Comparison of ENCODE assay signal across 20 cellular contexts in the genomic region with DNA sequence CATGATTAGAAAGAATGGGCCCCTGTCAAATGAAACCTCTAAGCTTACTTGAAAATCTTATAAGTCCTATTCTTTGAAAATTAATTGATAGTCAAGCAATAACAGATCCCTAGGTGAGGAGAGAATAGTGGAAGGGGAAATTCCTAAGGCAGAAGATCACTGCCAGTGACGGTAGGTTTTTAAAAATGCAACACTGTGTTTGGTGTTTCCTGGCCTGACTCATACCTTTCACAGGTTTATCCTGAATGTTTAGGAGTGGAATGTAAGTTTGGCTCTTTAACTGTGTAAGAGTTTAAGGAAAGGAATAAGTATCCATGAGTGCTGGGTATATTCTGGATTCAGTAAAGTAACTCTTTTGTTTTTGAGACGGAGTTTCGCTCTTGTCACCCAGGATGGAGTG. TPM values are rescaled to one million over a fixed set of nuclear protein-coding genes. Genes with fewer than 3 reads are reported as not detected.
DNase-seq lines count a peak whose midpoint lies in the region; ATAC-seq, FAIRE-seq and TF ChIP-seq lines count a peak whose summit lies in the region.
"Had no signal": no experiment of that assay in that cellular context is flagged by ENCODE, and none has a peak within 500 bp of the region (broad histone marks: within the 10 kb centered on the region; RNA-seq: fewer than 3 reads in every experiment).

No MANE protein-coding gene starts in this region.

- no peak for DNase-seq in activated CD4-positive, alpha-beta T cell treated with anti-CD3 and anti-CD28 coated beads, Interleukin-2, amount 10 ng/mL, durations not matched to agents 7 days and 5 days
- no peak for DNase-seq in activated CD4-positive, alpha-beta T cell treated with anti-CD3 and anti-CD28 coated beads for 48 hours
- DNase-seq in astrocyte (ENCODE audit: low read depth) = peak; percentile 64
- DNase-seq in keratinocyte (ENCODE audit: low read depth, low spot score) = no peak
- no peak for DNase-seq in type B pancreatic cell (ENCODE audit: extremely low spot score, unreplicated experiment)
- no peak for DNase-seq in SIG-M5 treated with dmso at 0.1 percent for 504 hours (lab: John Stamatoyannopoulos, UW; ENCODE audit: unreplicated experiment)
- no peak for DNase-seq in NCI-H2196 treated with DMSO at 0.1 percent for 48 hours (lab: John Stamatoyannopoulos, UW; ENCODE audit: unreplicated experiment)
- DNase-seq: 8988T; activated CD4-positive, alpha-beta T cell treated with anti-CD3 and anti-CD28 coated beads, Interleukin-2, amount 50 U/mL, for 4 hours; activated gamma-delta T cell; COR-L47; left ventricle myocardium inferior; NCI-H1436; NCI-H510A; occipital lobe; Peyer's patch; T-helper 9 cell had no signal

- TF ChIP-seq CTCF in astrocyte (IDR thresholded peaks at IDR 0.05; ENCODE audit: insufficient read depth, low read depth, low read length) (no peak), keratinocyte (optimal IDR thresholded peaks at IDR 0.05 in 1 of 3, IDR thresholded peaks at IDR 0.05 in 1 of 3, conservative IDR thresholded peaks at IDR 0.05 in 1 of 3; ENCODE audit: extremely low read depth in 1 of 3, insufficient read depth in 2 of 3, low read length in 3 of 3) (no peak), type B pancreatic cell (conservative IDR thresholded peaks at IDR 0.05) (no peak)

- H3K27ac ChIP-seq in astrocyte (ENCODE audit: low read depth, low read length) = peak overlapping the region; percentile 51
- H3K27ac ChIP-seq in keratinocyte (ENCODE audit: control insufficient read depth, insufficient read depth, low read length) = peak overlapping the region; percentile 42
- H3K27ac ChIP-seq: cardiac muscle cell, left ventricle myocardium inferior, Peyer's patch had no signal

- H3K79me2 ChIP-seq in astrocyte (ENCODE audit: insufficient read depth, low read length) = peaks cover 98% of the 10 kb centered on the region
- peaks cover 97% of the 10 kb centered on the region for H3K79me2 ChIP-seq in keratinocyte (ENCODE audit: control insufficient read depth, insufficient read depth, low read length)

- dilution Hi-C loops in keratinocyte (cut with MboI; ENCODE audit: extremely low pct_ligation_motif_present, low sequenced_read_pairs) = loop anchor here (25.0 kb wide), 1 partner anchor 178 kb away; no protein-coding TSS in a partner anchor

- H3K4me3 Mint-ChIP-seq in activated CD4-positive, alpha-beta T cell treated with anti-CD3 and anti-CD28 coated beads, Interleukin-2, amount 10 ng/mL, durations not matched to agents 7 days and 5 days = no peak overlapping the region
- H3K4me3 Mint-ChIP-seq in astrocyte (ENCODE audit: unreplicated experiment) = peak overlapping the region; percentile 55
- H3K4me3 Mint-ChIP-seq in type B pancreatic cell = no peak overlapping the region

- H3K36me3 Mint-ChIP-seq in activated CD4-positive, alpha-beta T cell treated with anti-CD3 and anti-CD28 coated beads, Interleukin-2, amount 10 ng/mL, durations not matched to agents 7 days and 5 days (ENCODE audit: low read depth) = peaks cover 82% of the 10 kb centered on the region
- peaks cover 18% of the 10 kb centered on the region for H3K36me3 Mint-ChIP-seq in astrocyte (ENCODE audit: low read depth, unreplicated experiment)
- peaks cover 52% of the 10 kb centered on the region for H3K36me3 Mint-ChIP-seq in type B pancreatic cell

- peaks cover 26% of the 10 kb centered on the region for H3K36me3 ChIP-seq in astrocyte (ENCODE audit: insufficient read depth, low read length)
- peaks cover 21 to 34% of the 10 kb centered on the region in 2 experiments for H3K36me3 ChIP-seq in keratinocyte (ENCODE audit: control insufficient read depth in 2 of 2, extremely low read depth in 1 of 2, insufficient read depth in 2 of 2, low read length in 2 of 2)

- H3K9me1 ChIP-seq in keratinocyte (ENCODE audit: control insufficient read depth, extremely low read depth, insufficient read depth, low read length) = peaks cover 2% of the 10 kb centered on the region

- H3K27me3 Mint-ChIP-seq in activated CD4-positive, alpha-beta T cell treated with anti-CD3 and anti-CD28 coated beads, Interleukin-2, amount 10 ng/mL, durations not matched to agents 7 days and 5 days = no peaks in the 10 kb centered on the region
- H3K27me3 Mint-ChIP-seq in astrocyte (ENCODE audit: low read depth, unreplicated experiment) = no peaks in the 10 kb centered on the region
- H3K27me3 Mint-ChIP-seq in type B pancreatic cell = no peaks in the 10 kb centered on the region

- no peaks in the 10 kb centered on the region for H3K9me3 Mint-ChIP-seq in activated CD4-positive, alpha-beta T cell treated with anti-CD3 and anti-CD28 coated beads, Interleukin-2, amount 10 ng/mL, durations not matched to agents 7 days and 5 days
- H3K9me3 Mint-ChIP-seq in astrocyte (ENCODE audit: unreplicated experiment) = no peaks in the 10 kb centered on the region
- H3K9me3 Mint-ChIP-seq in type B pancreatic cell = no peaks in the 10 kb centered on the region

- H3K4me2 ChIP-seq in astrocyte (ENCODE audit: low read length) (peak overlapping the region; percentile 34), keratinocyte (ENCODE audit: control insufficient read depth, extremely low read depth, insufficient read depth, low read depth, low read length) (peak overlapping the region; percentile 30)

- ATAC-seq in HG02759 (IDR thresholded peaks at IDR 0.05; ENCODE audit: unreplicated experiment) = no peak

- no peaks in the 10 kb centered on the region for H3K9me3 ChIP-seq in astrocyte (ENCODE audit: insufficient read depth, low read depth, low read length)
- no peaks in the 10 kb centered on the region for H3K9me3 ChIP-seq in keratinocyte (ENCODE audit: control insufficient read depth, low read depth, low read length)
- H3K9me3 ChIP-seq: left ventricle myocardium inferior, Peyer's patch had no signal

- H3K27ac Mint-ChIP-seq in activated CD4-positive, alpha-beta T cell treated with anti-CD3 and anti-CD28 coated beads, Interleukin-2, amount 10 ng/mL, durations not matched to agents 7 days and 5 days = peak overlapping the region; percentile 27
- H3K27ac Mint-ChIP-seq in astrocyte (ENCODE audit: unreplicated experiment) (peak overlapping the region; percentile 90), type B pancreatic cell (peak overlapping the region; percentile 58)

- H3K4me1 Mint-ChIP-seq in activated CD4-positive, alpha-beta T cell treated with anti-CD3 and anti-CD28 coated beads, Interleukin-2, amount 10 ng/mL, durations not matched to agents 7 days and 5 days = peaks cover 59% of the 10 kb centered on the region
- H3K4me1 Mint-ChIP-seq in astrocyte (ENCODE audit: low read depth, unreplicated experiment) (peaks cover 74% of the 10 kb centered on the region), type B pancreatic cell (ENCODE audit: unreplicated experiment) (peaks cover 39% of the 10 kb centered on the region)

- CTCF ChIA-PET in activated CD4-positive, alpha-beta T cell treated with anti-CD3 and anti-CD28 coated beads, Interleukin-2, amount 10 ng/mL, durations not matched to agents 7 days and 5 days (lab: Charles Lee) = interaction anchor here (1.4 kb wide), 1 partner anchor 13 kb away, joined by 4 read pairs; no protein-coding TSS in a partner anchor

- H3K4me3 ChIP-seq in astrocyte (ENCODE audit: insufficient read depth, low read depth, low read length) (no peak overlapping the region), keratinocyte (ENCODE audit: control insufficient read depth in 2 of 3, extremely low read depth in 1 of 3, insufficient read depth in 2 of 3, low read depth in 1 of 3, low read length in 3 of 3) (no peak overlapping the region)
- H3K4me3 ChIP-seq: cardiac muscle cell, left ventricle myocardium inferior, Peyer's patch, skin epidermis had no signal

- FAIRE-seq in astrocyte (lab: Jason Lieb, UNC) = no peak
- peak; percentile 73 for FAIRE-seq in keratinocyte (lab: Jason Lieb, UNC)

- H4K20me1 ChIP-seq in astrocyte (ENCODE audit: insufficient read depth, low read length) = peaks cover 99% of the 10 kb centered on the region
- peaks cover 36% of the 10 kb centered on the region for H4K20me1 ChIP-seq in keratinocyte (ENCODE audit: control insufficient read depth, extremely low read depth, insufficient read depth, low read length)

- H3K4me1 ChIP-seq in astrocyte (ENCODE audit: insufficient read depth, low read length) (peaks cover 67% of the 10 kb centered on the region), keratinocyte (ENCODE audit: control insufficient read depth, extremely low read depth, insufficient read depth, low read length) (peaks cover 47% of the 10 kb centered on the region)

- H2AFZ ChIP-seq in astrocyte (ENCODE audit: low read depth, low read length) (no peak overlapping the region), keratinocyte (ENCODE audit: control insufficient read depth, low read length) (no peak overlapping the region)

- POLR2A ChIA-PET in activated CD4-positive, alpha-beta T cell treated with anti-CD3 and anti-CD28 coated beads, Interleukin-2, amount 10 ng/mL, durations not matched to agents 7 days and 5 days (lab: Charles Lee) = no interaction called here

- peak overlapping the region; percentile 29 for H3K9ac ChIP-seq in astrocyte (ENCODE audit: low read length)
- no peak overlapping the region for H3K9ac ChIP-seq in keratinocyte (ENCODE audit: control insufficient read depth, extremely low read depth, insufficient read depth, low read length)

- H3K27me3 ChIP-seq in astrocyte (ENCODE audit: insufficient read depth, low read length) (no peaks in the 10 kb centered on the region), keratinocyte (ENCODE audit: control insufficient read depth, extremely low read depth, insufficient read depth, low read length) (no peaks in the 10 kb centered on the region)
- H3K27me3 ChIP-seq: cardiac muscle cell, Peyer's patch had no signal

RNA-seq across cellular contexts. Expression of a gene that starts 23.8 kb away (rescaled TPM):
- total RNA-seq in activated CD4-positive, alpha-beta T cell treated with anti-CD3 and anti-CD28 coated beads, Interleukin-2, amount 10 ng/mL, durations not matched to agents 7 days and 5 days = 10 to 100 TPM; 55.0 to 55.6 TPM
- total RNA-seq in astrocyte (97.7 and 99.5 TPM in 2 replicates), type B pancreatic cell (ENCODE audit: low replicate concordance) (58.4 and 66.2 TPM in 2 replicates)
- polyA plus RNA-seq in keratinocyte = 34.0 to 46.5 TPM (median 36.7 TPM) in 3 replicates
- 35.9 TPM for polyA plus RNA-seq in keratinocyte (2011; ENCODE audit: low read depth)
- 32.7 and 52.5 TPM in 2 replicates for polyA plus RNA-seq in keratinocyte (2011; cell fraction: cytosol; rRNA removed)
- polyA plus RNA-seq in keratinocyte (2011; cell fraction: nucleus; rRNA removed) = 57.5 and 66.9 TPM in 2 replicates
- 36.2 and 43.6 TPM in 2 replicates for polyA plus RNA-seq in keratinocyte (2012; ENCODE audit: low replicate concordance)
- 38.3 to 71.0 TPM (median 45.7 TPM) in 3 replicates for polyA minus RNA-seq in keratinocyte
- 41.2 TPM for polyA minus RNA-seq in keratinocyte (2011; cell fraction: cytosol; rRNA and poly(A)+ RNA removed)
- polyA minus RNA-seq in keratinocyte (2011; cell fraction: nucleus; rRNA and poly(A)+ RNA removed) = 29.2 and 67.5 TPM in 2 replicates

Comparison
In these comparisons a context has a peak if more than half of its experiments do, and no peak if none do; other contexts are left out.
1. H3K27ac Mint-ChIP-seq: peak in every context shown above with its lines; median percentile 90 in astrocyte; 58 in type B pancreatic cell; 27 in activated CD4-positive, alpha-beta T cell treated with anti-CD3 and anti-CD28 coated beads, Interleukin-2, amount 10 ng/mL, durations not matched to agents 7 days and 5 days.